Comparison of ENCODE assay signal across 8 cellular contexts in the genomic region with DNA sequence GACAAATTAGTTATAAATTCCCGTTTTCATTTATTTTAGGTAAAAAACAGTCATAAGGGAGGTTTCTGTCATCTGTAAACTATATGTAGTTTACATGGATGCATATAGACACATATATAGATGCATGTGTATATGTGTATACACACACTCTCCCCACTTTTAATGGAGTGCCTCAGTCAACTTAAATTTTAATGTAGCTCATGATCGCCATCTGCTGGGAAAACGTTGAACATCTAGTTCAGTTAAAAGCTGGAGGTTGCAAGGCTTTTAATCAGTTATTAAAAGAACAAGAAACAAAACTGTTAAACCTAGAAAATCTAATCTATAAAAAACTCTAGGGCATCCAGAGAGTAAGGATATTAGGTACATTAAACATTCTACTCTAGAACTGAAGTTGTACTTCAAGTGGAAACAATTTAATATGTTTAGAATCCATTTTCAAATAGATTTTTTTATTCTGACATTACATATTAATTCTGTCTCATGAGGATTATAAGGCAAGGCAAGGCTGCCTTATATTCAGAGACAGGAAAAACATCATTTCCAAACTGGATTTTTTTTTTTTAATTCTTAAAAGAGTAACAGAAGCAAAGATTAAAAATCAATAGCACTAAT.
A peak's percentile ranks its signal among the peaks of the same experiment; 100 is the strongest.
DNase-seq lines count a peak whose midpoint lies in the region; ATAC-seq and TF ChIP-seq lines count a peak whose summit lies in the region.

No MANE protein-coding gene starts in this region.

- H3K18ac ChIP-seq in mesenchymal stem cell (ENCODE audit: low read depth in 1 of 2, low read length in 2 of 2): no peak overlapping the region

- H4K20me1 ChIP-seq in Karpas-422 (ENCODE audit: insufficient read depth, low read depth, low read length): no peaks in the 10 kb centered on the region

- H2BK5ac ChIP-seq in mesenchymal stem cell (ENCODE audit: low read depth, low read length, poor library complexity, severe bottlenecking): no peak overlapping the region

- H3K79me1 ChIP-seq in mesenchymal stem cell (replicated peaks; ENCODE audit: low read length, poor library complexity, severe bottlenecking): no peaks in the 10 kb centered on the region

- intact Hi-C loops in CD4-positive, alpha-beta memory T cell (cut with micrococcal nuclease): loop anchor here (2.0 to 5.0 kb wide), 3 partner anchors 563 to 1593 kb away; no protein-coding TSS in a partner anchor

- H3K4me3 ChIP-seq in CD4-positive, alpha-beta memory T cell (ENCODE audit: low read length in 2 of 2): no peak overlapping the region
- H3K4me3 ChIP-seq in Karpas-422 (ENCODE audit: low read length) (no peak overlapping the region), coronary artery (no peak overlapping the region), mesenchymal stem cell (ENCODE audit: insufficient read depth in 1 of 2, low read depth in 1 of 2, low read length in 2 of 2) (no peak overlapping the region)

- no peaks in the 10 kb centered on the region for H3K36me3 ChIP-seq in CD4-positive, alpha-beta memory T cell (ENCODE audit: insufficient read depth, low read length)
- H3K36me3 ChIP-seq in Karpas-422 (ENCODE audit: insufficient read depth, low read length) (no peaks in the 10 kb centered on the region), mesenchymal stem cell (ENCODE audit: control insufficient read depth in 1 of 2, insufficient read depth in 2 of 2, low read depth in 1 of 2, low read length in 2 of 2) (no peaks in the 10 kb centered on the region)

- H4K91ac ChIP-seq in mesenchymal stem cell (ENCODE audit: low read length): no peak overlapping the region

- peak in 4 of 5 donors; percentile 19 to 40 (median 28) for DNase-seq in CD4-positive, alpha-beta memory T cell
- peak; percentile 87 for DNase-seq in Karpas-422
- DNase-seq in T-helper 9 cell: peak; percentile 34
- DNase-seq in coronary artery (ENCODE audit: low spot score): no peak
- peak; percentile 51 for DNase-seq in mesenchymal stem cell
- DNase-seq in superior temporal gyrus (ENCODE audit: extremely low spot score): peak; percentile 92
- no peak for DNase-seq in mesenteric fat pad (ENCODE audit: low spot score)

- H3K79me2 ChIP-seq in Karpas-422 (ENCODE audit: low read length): no peaks in the 10 kb centered on the region

- H3K27me3 ChIP-seq in CD4-positive, alpha-beta memory T cell (ENCODE audit: insufficient read depth, low read length): no peaks in the 10 kb centered on the region
- H3K27me3 ChIP-seq in Karpas-422 (ENCODE audit: low read length) (no peaks in the 10 kb centered on the region), mesenchymal stem cell (ENCODE audit: control insufficient read depth in 1 of 2, insufficient read depth in 1 of 2, low read length in 2 of 2) (no peaks in the 10 kb centered on the region)

- CTCF ChIA-PET in CD4-positive, alpha-beta memory T cell (lab: Charles Lee; ENCODE audit: partially characterized antibody): interaction anchor here (0.9 to 5.6 kb wide), 16 partner anchors 11 to 1239 kb away, joined by 3 to 55 read pairs (median 4); no protein-coding TSS in a partner anchor

- POLR2A ChIA-PET in CD4-positive, alpha-beta memory T cell (lab: Charles Lee; ENCODE audit: partially characterized antibody): interaction anchor here (1.2 kb wide), 1 partner anchor 14 kb away, joined by 4 read pairs; no protein-coding TSS in a partner anchor

- no peaks in the 10 kb centered on the region for H3K4me1 Mint-ChIP-seq in CD4-positive, alpha-beta memory T cell

- H3K27ac Mint-ChIP-seq in CD4-positive, alpha-beta memory T cell: peak overlapping the region in 1 of 7 donors; percentile 58

- no peaks in the 10 kb centered on the region for H3K9me3 ChIP-seq in CD4-positive, alpha-beta memory T cell (ENCODE audit: control insufficient read depth in 1 of 2, low read length in 2 of 2)
- H3K9me3 ChIP-seq in Karpas-422 (ENCODE audit: low read length) (no peaks in the 10 kb centered on the region), mesenchymal stem cell (ENCODE audit: control insufficient read depth, low read length) (no peaks in the 10 kb centered on the region)

- no peak overlapping the region for H3K4ac ChIP-seq in mesenchymal stem cell (ENCODE audit: low read depth in 1 of 2, low read length in 2 of 2)

- H3K23ac ChIP-seq in mesenchymal stem cell (ENCODE audit: low read length in 2 of 2): no peak overlapping the region

- H3K9ac ChIP-seq in Karpas-422 (ENCODE audit: low read length) (no peak overlapping the region), mesenchymal stem cell (ENCODE audit: low read length) (no peak overlapping the region)

- no CpG with 5 or more reads among the region's 3 CpGs for WGBS in mesenchymal stem cell

- H2AFZ ChIP-seq in Karpas-422 (ENCODE audit: low read length) (no peak overlapping the region), mesenchymal stem cell (ENCODE audit: low read depth, low read length) (no peak overlapping the region)

- H2AK5ac ChIP-seq in mesenchymal stem cell (ENCODE audit: low read length, severe bottlenecking): no peak overlapping the region

- no peaks in the 10 kb centered on the region for H3K9me3 Mint-ChIP-seq in CD4-positive, alpha-beta memory T cell

- no peaks in the 10 kb centered on the region for H3K9me2 ChIP-seq in Karpas-422 (replicated peaks; ENCODE audit: insufficient read depth, low read length)

- H3K4me3 Mint-ChIP-seq in CD4-positive, alpha-beta memory T cell: no peak overlapping the region

- no peak overlapping the region for H3K4me2 ChIP-seq in Karpas-422 (ENCODE audit: low read depth, low read length, poor library complexity, severe bottlenecking)
- H3K4me2 ChIP-seq in mesenchymal stem cell (ENCODE audit: low read length, poor library complexity, severe bottlenecking): no peak overlapping the region

- no peak overlapping the region for H2BK120ac ChIP-seq in mesenchymal stem cell (ENCODE audit: low read depth, low read length)

- H2BK15ac ChIP-seq in mesenchymal stem cell (ENCODE audit: low read depth, poor library complexity, severe bottlenecking): no peak overlapping the region

- peaks cover 20 to 33% of the 10 kb centered on the region in 2 donors for H3K36me3 Mint-ChIP-seq in CD4-positive, alpha-beta memory T cell

- no peak overlapping the region for H3K27ac ChIP-seq in CD4-positive, alpha-beta memory T cell (ENCODE audit: low read depth, low read length)
- H3K27ac ChIP-seq in Karpas-422 (ENCODE audit: low read length) (no peak overlapping the region), coronary artery (no peak overlapping the region), mesenchymal stem cell (ENCODE audit: low read length, poor library complexity, severe bottlenecking) (no peak overlapping the region)

- H4K8ac ChIP-seq in mesenchymal stem cell (ENCODE audit: low read length): no peak overlapping the region

- ATAC-seq in GM18517 (IDR thresholded peaks at IDR 0.05; ENCODE audit: unreplicated experiment): peak; percentile 78

- peak; percentile 60 for TF ChIP-seq CTCF in coronary artery (IDR thresholded peaks at IDR 0.05)

- no peaks in the 10 kb centered on the region for H3K4me1 ChIP-seq in CD4-positive, alpha-beta memory T cell (ENCODE audit: insufficient read depth, low read length)
- H3K4me1 ChIP-seq in Karpas-422 (ENCODE audit: low read length) (peaks cover 14% of the 10 kb centered on the region), mesenchymal stem cell (ENCODE audit: control insufficient read depth, insufficient read depth, low read depth, low read length) (peaks cover 2% of the 10 kb centered on the region)

- no peak overlapping the region for H3K14ac ChIP-seq in mesenchymal stem cell (ENCODE audit: low read length in 2 of 2)

- H3K27me3 Mint-ChIP-seq in CD4-positive, alpha-beta memory T cell: no peaks in the 10 kb centered on the region

- H2BK12ac ChIP-seq in mesenchymal stem cell (ENCODE audit: low read length in 2 of 2): no peak overlapping the region

Comparison
In these comparisons a context has a peak if more than half of its experiments do, and no peak if none do; other contexts are left out.
1. DNase-seq: peak in CD4-positive, alpha-beta memory T cell (4 of 5), Karpas-422 (single experiment), T-helper 9 cell (single experiment), mesenchymal stem cell (single experiment) and superior temporal gyrus (single experiment); none in coronary artery (single experiment) and mesenteric fat pad (single experiment).